In the genomic region with DNA sequence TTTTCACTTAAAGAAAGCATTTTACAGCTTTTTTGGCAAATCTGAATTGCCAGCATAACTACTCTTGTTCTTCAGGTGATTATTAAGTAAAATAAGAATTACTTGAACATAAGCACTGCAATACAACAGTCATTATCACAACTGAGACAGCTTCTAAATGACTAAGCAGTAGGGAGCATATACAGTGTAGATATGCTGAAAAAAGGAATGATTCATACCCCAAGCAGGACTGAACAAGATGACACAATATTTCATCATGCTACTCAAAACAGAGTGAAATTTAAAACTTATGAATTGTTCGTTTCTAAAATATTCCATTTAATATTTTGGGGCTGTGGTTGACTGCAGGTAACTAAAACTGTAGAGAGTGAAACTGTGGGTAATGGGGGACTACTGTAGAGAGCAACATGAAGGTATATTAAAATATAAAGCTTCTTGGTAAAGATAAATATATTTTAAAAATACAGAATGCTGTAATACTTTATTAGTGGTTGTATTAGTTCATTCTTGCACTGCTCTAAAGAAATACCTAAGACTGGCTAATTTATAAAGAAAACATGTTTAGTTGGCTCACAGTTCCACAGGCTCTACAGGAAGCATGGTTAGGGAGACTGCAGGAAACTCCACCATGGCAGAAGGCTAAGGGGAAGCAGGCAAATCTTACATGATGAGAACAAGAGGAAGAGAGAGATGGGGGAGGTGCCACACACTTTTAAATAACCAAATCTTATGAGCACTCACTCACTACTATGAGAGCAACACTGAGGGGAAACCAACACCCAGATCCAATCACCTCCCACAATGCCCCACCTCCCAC, we compare ENCODE assay signal across 11 cellular contexts.
DNase-seq lines count a peak whose midpoint lies in the region; ATAC-seq, FAIRE-seq and TF ChIP-seq lines count a peak whose summit lies in the region.
"Had no signal": no experiment of that assay in that cellular context is flagged by ENCODE, and none has a peak within 500 bp of the region (broad histone marks: within the 10 kb centered on the region; RNA-seq: fewer than 3 reads in every experiment).

No MANE protein-coding gene starts in this region.

- intact Hi-C loops in PC-9 (cut with micrococcal nuclease; ENCODE audit: unreplicated experiment) = no loop called here
- intact Hi-C loops in OCI-LY7 (cut with micrococcal nuclease; ENCODE audit: unreplicated experiment) = no loop called here

- no peak overlapping the region for H2AFZ ChIP-seq in PC-9
- no peak overlapping the region for H2AFZ ChIP-seq in OCI-LY7 (ENCODE audit: low read length)

- DNase-seq in GM04504 (ENCODE audit: low read depth) = peak; percentile 55
- DNase-seq in PC-9 = peak in 1 of 2 experiments; percentile 62
- peak; percentile 70 for DNase-seq in glomerular visceral epithelial cell (ENCODE audit: extremely low spot score)
- no peak for DNase-seq in mesothelial cell of epicardium (ENCODE audit: low spot score in 2 of 2, unreplicated experiment in 2 of 2)
- DNase-seq in stimulated activated CD4-positive, alpha-beta T cell treated with anti-CD3 and anti-CD28 coated beads, Interleukin-2, amount 100 ng/mL, for 48 hours = no peak
- no peak for DNase-seq in OCI-LY7 (ENCODE audit: low spot score)
- no peak for DNase-seq in GM19239 (ENCODE audit: insufficient read length, low spot score)
- DNase-seq: adrenal gland, KG1, left cardiac atrium had no signal

- no peak overlapping the region; the same call in 1 of the 2 replicates for H3K4me3 ChIP-seq in PC-9
- H3K4me3 ChIP-seq in OCI-LY7 (ENCODE audit: low read depth, low read length, poor library complexity, severe bottlenecking) = no peak overlapping the region
- H3K4me3 ChIP-seq: adrenal gland had no signal

- peaks cover 39% of the 10 kb centered on the region for H3K9me3 ChIP-seq in PC-9 (ENCODE audit: insufficient read depth, low read depth)
- H3K9me3 ChIP-seq in OCI-LY7 (ENCODE audit: low read length) = peaks cover 37% of the 10 kb centered on the region

- H3K9me2 ChIP-seq in PC-9 (ENCODE audit: insufficient read depth) (no peaks in the 10 kb centered on the region), OCI-LY7 (ENCODE audit: insufficient read depth, low read length) (no peaks in the 10 kb centered on the region)

- H3K36me3 ChIP-seq in PC-9 (ENCODE audit: low read depth) = no peaks in the 10 kb centered on the region; the same call in 1 of the 2 replicates
- no peaks in the 10 kb centered on the region for H3K36me3 ChIP-seq in OCI-LY7 (ENCODE audit: insufficient read depth, low read length)
- H3K36me3 ChIP-seq: adrenal gland had no signal

- H3K27me3 Mint-ChIP-seq in mesothelial cell of epicardium (ENCODE audit: low read depth) = no peaks in the 10 kb centered on the region

- H3K9me3 Mint-ChIP-seq in mesothelial cell of epicardium = peaks cover 44% of the 10 kb centered on the region

- CTCF ChIA-PET in PC-9 (lab: Charles Lee) = no interaction called here
- CTCF ChIA-PET in OCI-LY7 (lab: Charles Lee; ENCODE audit: unreplicated experiment) = no interaction called here

- no peaks in the 10 kb centered on the region for H3K79me2 ChIP-seq in PC-9 (ENCODE audit: low read depth)
- no peaks in the 10 kb centered on the region for H3K79me2 ChIP-seq in OCI-LY7 (ENCODE audit: insufficient read depth, low read depth, low read length)

- FAIRE-seq in GM19239 (lab: Jason Lieb, UNC) = no peak

- peak; percentile 57 for ATAC-seq in HG02623 (IDR thresholded peaks at IDR 0.05; ENCODE audit: unreplicated experiment)
- ATAC-seq: left cardiac atrium had no signal

- H3K4me1 Mint-ChIP-seq in mesothelial cell of epicardium = no peaks in the 10 kb centered on the region

- POLR2A ChIA-PET in PC-9 (lab: Charles Lee; ENCODE audit: unreplicated experiment) (no interaction called here), OCI-LY7 (lab: Charles Lee) (no interaction called here)

- peaks cover 24% of the 10 kb centered on the region for H3F3A ChIP-seq in PC-9 (ENCODE audit: insufficient read depth, low read depth)

- peak overlapping the region; percentile 50 for H3K4me2 ChIP-seq in PC-9
- H3K4me2 ChIP-seq in OCI-LY7 (ENCODE audit: low read length) = no peak overlapping the region

- TF ChIP-seq CTCF in PC-9 (conservative IDR thresholded peaks at IDR 0.05) (no peak), mesothelial cell of epicardium (IDR thresholded peaks at IDR 0.05; ENCODE audit: unreplicated experiment) (no peak), OCI-LY7 (conservative IDR thresholded peaks at IDR 0.05; ENCODE audit: low read length) (no peak)

- H3K27me3 ChIP-seq in PC-9 (ENCODE audit: insufficient read depth, low read depth) = no peaks in the 10 kb centered on the region
- H3K27me3 ChIP-seq: adrenal gland had no signal

- no peak overlapping the region for H3K4me3 Mint-ChIP-seq in mesothelial cell of epicardium

- peak overlapping the region; percentile 98 for H3K27ac ChIP-seq in PC-9
- no peak overlapping the region for H3K27ac ChIP-seq in OCI-LY7 (ENCODE audit: low read depth, low read length, poor library complexity, severe bottlenecking)
- H3K27ac ChIP-seq: adrenal gland had no signal

- BruUV-seq in PC-9 (replicated peaks; lab: Mats Ljungman, UMichigan) (TSS peak; percentile 63), OCI-LY7 (replicated peaks; lab: Mats Ljungman, UMichigan) (no TSS peak)

- peaks cover 6% of the 10 kb centered on the region for H3K36me3 Mint-ChIP-seq in mesothelial cell of epicardium

- no peak overlapping the region for H3K27ac Mint-ChIP-seq in mesothelial cell of epicardium

- H3K4me1 ChIP-seq in PC-9 (replicated peaks; ENCODE audit: insufficient read depth) (peaks cover 33% of the 10 kb centered on the region), OCI-LY7 (ENCODE audit: insufficient read depth, low read length, poor library complexity, severe bottlenecking) (no peaks in the 10 kb centered on the region)
- H3K4me1 ChIP-seq: adrenal gland had no signal

- H4K20me1 ChIP-seq in PC-9 (ENCODE audit: insufficient read depth) (no peaks in the 10 kb centered on the region), OCI-LY7 (ENCODE audit: insufficient read depth, low read length) (no peaks in the 10 kb centered on the region)

Comparison
In these comparisons a context has a peak if more than half of its experiments do, and no peak if none do; other contexts are left out.
1. DNase-seq: peak in GM04504 (single experiment) and glomerular visceral epithelial cell (single experiment); none in mesothelial cell of epicardium (0 of 2), stimulated activated CD4-positive, alpha-beta T cell treated with anti-CD3 and anti-CD28 coated beads, Interleukin-2, amount 100 ng/mL, for 48 hours (0 of 2), OCI-LY7 (single experiment) and GM19239 (single experiment).